Comparison of ENCODE assay signal across 8 cellular contexts in the genomic region with DNA sequence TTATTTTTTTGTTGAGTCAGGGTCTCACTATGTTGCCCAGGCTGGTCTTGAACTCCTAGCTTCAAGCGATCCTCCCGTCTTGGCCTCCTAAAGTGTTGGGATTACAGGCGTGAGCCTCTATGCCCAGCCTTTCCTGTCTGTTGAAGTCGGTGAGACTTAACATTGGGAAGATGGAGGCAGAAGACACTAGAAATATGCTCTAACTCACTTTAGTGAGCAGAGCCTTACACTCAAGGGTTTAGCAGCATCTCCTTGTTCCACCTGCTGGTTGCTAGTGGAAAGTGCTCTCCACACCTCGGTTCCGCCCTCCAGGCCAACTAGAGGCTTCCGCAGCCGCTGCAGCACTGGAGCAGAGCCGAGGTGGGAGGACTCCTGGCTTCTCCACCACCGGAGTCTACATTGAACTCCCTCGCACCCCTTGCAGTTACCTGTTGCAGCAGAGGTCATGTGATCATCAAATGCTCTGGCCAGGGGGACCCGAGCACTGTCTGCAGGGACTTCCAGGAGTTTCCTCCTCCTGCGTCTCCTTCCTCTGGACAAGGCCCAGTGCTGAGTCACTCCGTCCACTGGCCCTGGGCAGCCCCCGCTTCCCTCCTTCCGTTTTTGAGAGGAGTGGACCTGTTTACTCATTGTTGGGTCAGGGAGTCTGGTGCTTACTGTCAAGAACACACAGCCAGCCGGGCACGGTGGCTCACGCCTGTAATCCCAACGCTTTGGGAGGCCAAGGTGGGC. TPM values are rescaled to one million over a fixed set of nuclear protein-coding genes. Genes with fewer than 3 reads are reported as not detected.
DNase-seq lines count a peak whose midpoint lies in the region; ATAC-seq and TF ChIP-seq lines count a peak whose summit lies in the region.

No MANE protein-coding gene starts in this region.

- no peaks in the 10 kb centered on the region for H3K36me3 Mint-ChIP-seq in type B pancreatic cell

- no peaks in the 10 kb centered on the region for H3K36me3 ChIP-seq in parathyroid adenoma (ENCODE audit: control insufficient read depth, insufficient read depth, low read length)

- H2AFZ ChIP-seq in parathyroid adenoma = peak overlapping the region; percentile 13

- H3K4me3 ChIP-seq in parathyroid adenoma (ENCODE audit: low read depth, low read length) = no peak overlapping the region

- TF ChIP-seq CTCF in parathyroid adenoma (IDR thresholded peaks at IDR 0.05) (peak; percentile 47), type B pancreatic cell (conservative IDR thresholded peaks at IDR 0.05) (peak; percentile 71)

- H3K9me3 ChIP-seq in parathyroid adenoma (ENCODE audit: control insufficient read depth, low read length) = no peaks in the 10 kb centered on the region

- H3K27me3 ChIP-seq in parathyroid adenoma (ENCODE audit: control insufficient read depth, insufficient read depth, low read length) = no peaks in the 10 kb centered on the region

- DNase-seq in COR-L47 (lab: John Stamatoyannopoulos, UW) (peak; percentile 74), HT-29 (ENCODE audit: low spot score) (peak; percentile 92), SHP77 (lab: John Stamatoyannopoulos, UW) (peak; percentile 78 to 82), activated gamma-delta T cell (lab: John Stamatoyannopoulos, UW) (peak; percentile 27), glomerular visceral epithelial cell (ENCODE audit: extremely low spot score) (peak; percentile 73), type B pancreatic cell (ENCODE audit: extremely low spot score, unreplicated experiment) (no peak)

- peaks cover 5% of the 10 kb centered on the region for H3K4me1 Mint-ChIP-seq in type B pancreatic cell (ENCODE audit: unreplicated experiment)

- no peaks in the 10 kb centered on the region for H3K9me3 Mint-ChIP-seq in type B pancreatic cell

- no peak overlapping the region for H3K4me3 Mint-ChIP-seq in type B pancreatic cell

- H3K9ac ChIP-seq in parathyroid adenoma = no peak overlapping the region

- no peak overlapping the region for H3K27ac ChIP-seq in parathyroid adenoma

- no peak overlapping the region for H3K4me2 ChIP-seq in parathyroid adenoma (ENCODE audit: low read length)

- H3K79me2 ChIP-seq in parathyroid adenoma = no peaks in the 10 kb centered on the region

- H3K27ac Mint-ChIP-seq in type B pancreatic cell = no peak overlapping the region

- H3K27me3 Mint-ChIP-seq in type B pancreatic cell = peaks cover 4% of the 10 kb centered on the region

- ATAC-seq in GM19467 (IDR thresholded peaks at IDR 0.05; ENCODE audit: unreplicated experiment) = peak; percentile 88

- H3K4me1 ChIP-seq in parathyroid adenoma = no peaks in the 10 kb centered on the region

RNA-seq across cellular contexts. Expression of gene HVCN1, which starts 9.4 kb away (rescaled TPM):
- total RNA-seq in HT-29 (2014; rRNA removed; shearing (Covaris generic)) = not detected in 2 replicates
- total RNA-seq in type B pancreatic cell (ENCODE audit: low replicate concordance) = 0.64 and 3.1 TPM in 2 replicates

RNA-seq across cellular contexts. Expression of gene PPP1CC, which starts 44.4 kb away (rescaled TPM):
- 105 and 120 TPM in 2 replicates for total RNA-seq in HT-29 (2014; rRNA removed; shearing (Covaris generic))
- 135 and 174 TPM in 2 replicates for total RNA-seq in type B pancreatic cell (ENCODE audit: low replicate concordance)
